Comparison of ENCODE assay signal across 8 cellular contexts in genomic region chr10:62817120-62817762, GRCh38. TPM values are rescaled to one million over a fixed set of nuclear protein-coding genes. Genes with fewer than 3 reads are reported as not detected.
DNase-seq lines count a peak whose midpoint lies in the region; ATAC-seq and TF ChIP-seq lines count a peak whose summit lies in the region.

No MANE protein-coding gene starts in this region.

- DNase-seq in COLO668 (lab: John Stamatoyannopoulos, UW; ENCODE audit: unreplicated experiment) = peak; percentile 56
- no peak for DNase-seq in MG63
- DNase-seq in activated T-cell treated with anti-CD3 and anti-CD28 coated beads, Interleukin-2, amount 50 U/mL, for 72 hours = peak; percentile 67 to 69
- peak in 1 of 2 donors; percentile 55 for DNase-seq in foreskin fibroblast
- peak; percentile 50 for DNase-seq in occipital lobe (lab: John Stamatoyannopoulos, UW)
- peak; percentile 48 for DNase-seq in ureter (ENCODE audit: low spot score)
- DNase-seq in effector CD8-positive, alpha-beta T cell (lab: John Stamatoyannopoulos, UW) = no peak

- H3K9me3 ChIP-seq in MG63 = no peaks in the 10 kb centered on the region

- no peak for TF ChIP-seq CTCF in foreskin fibroblast (IDR thresholded peaks at IDR 0.05; ENCODE audit: low read depth, low read length)

- H3K27me3 ChIP-seq in MG63 = peaks cover 17% of the 10 kb centered on the region

- H3K36me3 Mint-ChIP-seq in activated T-cell treated with anti-CD3 and anti-CD28 coated beads, Interleukin-2, amount 50 U/mL, for 72 hours (ENCODE audit: insufficient read depth in 2 of 2) = peaks cover 26 to 28% of the 10 kb centered on the region in 2 donors

- peak overlapping the region; percentile 65 for H3K4me3 ChIP-seq in MG63
- peak overlapping the region; percentile 59 to 63 for H3K4me3 ChIP-seq in foreskin fibroblast (ENCODE audit: low read depth in 1 of 2, low read length in 2 of 2)

- H3K9me3 Mint-ChIP-seq in activated T-cell treated with anti-CD3 and anti-CD28 coated beads, Interleukin-2, amount 50 U/mL, for 72 hours = no peaks in the 10 kb centered on the region

- no peaks in the 10 kb centered on the region for H3K36me3 ChIP-seq in MG63

- peaks cover 52% of the 10 kb centered on the region for H3K4me1 Mint-ChIP-seq in activated T-cell treated with anti-CD3 and anti-CD28 coated beads, Interleukin-2, amount 50 U/mL, for 72 hours (ENCODE audit: low read depth)

- H3K4me3 Mint-ChIP-seq in activated T-cell treated with anti-CD3 and anti-CD28 coated beads, Interleukin-2, amount 50 U/mL, for 72 hours = peak overlapping the region; percentile 92

- peak; percentile 15 for ATAC-seq in GM21576 (IDR thresholded peaks at IDR 0.05; ENCODE audit: unreplicated experiment)
- ATAC-seq in activated T-cell treated with anti-CD3 and anti-CD28 coated beads, Interleukin-2, amount 50 U/mL, for 72 hours (replicated peaks in 1 of 2) = peak; percentile 20 to 21

- peaks cover 20% of the 10 kb centered on the region for H3K27me3 Mint-ChIP-seq in activated T-cell treated with anti-CD3 and anti-CD28 coated beads, Interleukin-2, amount 50 U/mL, for 72 hours (ENCODE audit: low read depth)

- H3K27ac Mint-ChIP-seq in activated T-cell treated with anti-CD3 and anti-CD28 coated beads, Interleukin-2, amount 50 U/mL, for 72 hours = peak overlapping the region; percentile 99

RNA-seq across cellular contexts. Expression of gene EGR2, which starts 1.1 kb away (rescaled TPM):
- 0.56 TPM in 1 of 2 replicates, not detected in the other for total RNA-seq in MG63 (2014; rRNA removed; shearing (Covaris generic); ENCODE audit: low replicate concordance)
- 10 to 100 TPM; 64.3 to 76.7 TPM for total RNA-seq in activated T-cell treated with anti-CD3 and anti-CD28 coated beads, Interleukin-2, amount 50 U/mL, for 72 hours
- total RNA-seq in occipital lobe (1.6 TPM), ureter (5.7 TPM)

RNA-seq across cellular contexts. Expression of gene ADO, which starts 12.7 kb away (rescaled TPM):
- 20.2 and 20.8 TPM in 2 replicates for total RNA-seq in MG63 (2014; rRNA removed; shearing (Covaris generic); ENCODE audit: low replicate concordance)
- total RNA-seq in activated T-cell treated with anti-CD3 and anti-CD28 coated beads, Interleukin-2, amount 50 U/mL, for 72 hours = 10 to 100 TPM; 26.3 to 33.4 TPM
- 38.7 TPM for total RNA-seq in occipital lobe
- 18.5 TPM for total RNA-seq in ureter

Comparison
In these comparisons a context has a peak if more than half of its experiments do, and no peak if none do; other contexts are left out.
1. DNase-seq: peak in COLO668 (single experiment), activated T-cell treated with anti-CD3 and anti-CD28 coated beads, Interleukin-2, amount 50 U/mL, for 72 hours (2 of 2), occipital lobe (single experiment) and ureter (single experiment); none in MG63 (single experiment) and effector CD8-positive, alpha-beta T cell (single experiment).